ENCODE assay signal across 8 cellular contexts in genomic region chrX:24023972-24024664, GRCh38. TPM values are rescaled to one million over a fixed set of nuclear protein-coding genes. Genes with fewer than 3 reads are reported as not detected.
DNase-seq lines count a peak whose midpoint lies in the region; ATAC-seq and TF ChIP-seq lines count a peak whose summit lies in the region.

No MANE protein-coding gene starts in this region.

- H3K27me3 Mint-ChIP-seq in brain, result no peaks in the 10 kb centered on the region

- TF ChIP-seq EP300 in transverse colon (IDR thresholded peaks at IDR 0.05; ENCODE audit: low read depth), result no peak

- no peak for TF ChIP-seq POLR2A in transverse colon (IDR thresholded peaks at IDR 0.05)

- H3K4me1 ChIP-seq in liver (ENCODE audit: control insufficient read depth in 4 of 4, insufficient read depth in 4 of 4, low read length in 3 of 4), result no peaks in the 10 kb centered on the region
- peaks cover 0 to 4% (median 2%) of the 10 kb centered on the region in 4 donors for H3K4me1 ChIP-seq in transverse colon

- peak overlapping the region; percentile 50 to 85 (median 81) for H3K4me3 ChIP-seq in liver (ENCODE audit: low read depth in 1 of 3, low read length in 3 of 3)
- peak overlapping the region; percentile 60 to 95 (median 80) for H3K4me3 ChIP-seq in transverse colon

- ATAC-seq in left lobe of liver, result no peak

- 1% methylated on average over 19 of the region's 19 CpGs for WGBS in liver
- 2 to 45% methylated on average over 7 to 19 of the region's 19 CpGs for WGBS in transverse colon (ENCODE audit: low coverage in 1 of 2), 2 donors

- in situ Hi-C loops in transverse colon (cut with MboI; ENCODE audit: low pct_ligation_motif_present in 1 of 4, low pct_unique_long_range_greater_than_20kb in 1 of 4, low sequenced_read_pairs in 3 of 4), result loop anchor here in 1 of 4 donors (10.0 kb wide), 1 partner anchor 119 kb away; the partner anchor contains the start of genes APOO and CXorf58

- intact Hi-C loops in transverse colon (cut with DNase I; ENCODE audit: low total_unique reads), result no loop called here

- H3K36me3 Mint-ChIP-seq in brain, result peaks cover 37% of the 10 kb centered on the region

- peak overlapping the region; percentile 89 to 90 for H3K27ac ChIP-seq in liver (ENCODE audit: low read depth in 1 of 2, low read length in 2 of 2)
- peak overlapping the region; percentile 93 to 98 (median 97) for H3K27ac ChIP-seq in transverse colon

- TF ChIP-seq CTCF in brain (conservative IDR thresholded peaks at IDR 0.05), result no peak
- no peak for TF ChIP-seq CTCF in liver (IDR thresholded peaks at IDR 0.05; ENCODE audit: low read depth, low read length, missing input control)
- no peak for TF ChIP-seq CTCF in transverse colon (IDR thresholded peaks at IDR 0.05)

- TF ChIP-seq RAD21 in liver (IDR thresholded peaks at IDR 0.05), result no peak

- peak overlapping the region; percentile 50 to 72 for H3K9ac ChIP-seq in liver (ENCODE audit: low read depth in 1 of 2, low read length in 2 of 2)

- H3K4me1 Mint-ChIP-seq in brain, result peaks cover 55% of the 10 kb centered on the region

- peaks cover 0 to 2% (median 0%) of the 10 kb centered on the region in 4 donors for H3K36me3 ChIP-seq in liver (ENCODE audit: control insufficient read depth in 4 of 4, insufficient read depth in 3 of 4, low read depth in 1 of 4, low read length in 3 of 4)
- H3K36me3 ChIP-seq in transverse colon, result no peaks in the 10 kb centered on the region

- DNase-seq in NCI-H1417 (lab: John Stamatoyannopoulos, UW) (peak in 2 of 3 experiments; percentile 59 to 73), NCI-H1417 treated with DMSO at 0.1 percent for 48 hours (lab: John Stamatoyannopoulos, UW) (no peak), M059J (ENCODE audit: low read depth) (peak; percentile 25), transverse colon (no peak), left lobe of liver (ENCODE audit: low spot score) (no peak)
- DNase-seq in activated CD8-positive, alpha-beta memory T cell treated with anti-CD3 and anti-CD28 coated beads for 24 hours, result no peak

- H3K27ac Mint-ChIP-seq in brain, result peak overlapping the region; percentile 88 to 96 (median 94)

- peak overlapping the region; percentile 88 to 97 (median 94) for H3K4me3 Mint-ChIP-seq in brain

- H3K9me3 Mint-ChIP-seq in brain, result no peaks in the 10 kb centered on the region

- H3K27me3 ChIP-seq in liver (ENCODE audit: control insufficient read depth in 4 of 4, insufficient read depth in 4 of 4, low read length in 3 of 4) (no peaks in the 10 kb centered on the region), transverse colon (no peaks in the 10 kb centered on the region)

- H3K9me3 ChIP-seq in liver (ENCODE audit: control insufficient read depth in 4 of 4, low read length in 3 of 4) (no peaks in the 10 kb centered on the region), transverse colon (no peaks in the 10 kb centered on the region)

TF ChIP-seq in liver, 16 proteins besides CTCF, POLR2A, EP300 and RAD21:
- no peak for TF ChIP-seq YY1 (IDR thresholded peaks at IDR 0.05)
- TF ChIP-seq NR2F2 (IDR thresholded peaks at IDR 0.05), result no peak
- TF ChIP-seq HNF4G (IDR thresholded peaks at IDR 0.05), result no peak
- TF ChIP-seq EGR1 (IDR thresholded peaks at IDR 0.05; ENCODE audit: low read depth in 2 of 2), result no peak
- no peak for TF ChIP-seq ATF3 (IDR thresholded peaks at IDR 0.05)
- TF ChIP-seq SP1 (IDR thresholded peaks at IDR 0.05), result no peak
- no peak for TF ChIP-seq HNF4A (conservative IDR thresholded peaks at IDR 0.05)
- no peak for TF ChIP-seq REST (IDR thresholded peaks at IDR 0.05)
- TF ChIP-seq TAF1 (conservative IDR thresholded peaks at IDR 0.05), result no peak
- no peak for TF ChIP-seq ZBTB33 (IDR thresholded peaks at IDR 0.05)
- TF ChIP-seq FOXA2 (IDR thresholded peaks at IDR 0.05), result no peak
- TF ChIP-seq GABPA (IDR thresholded peaks at IDR 0.05 in 1 of 2, conservative IDR thresholded peaks at IDR 0.05 in 1 of 2), result no peak
- no peak for TF ChIP-seq MAX (IDR thresholded peaks at IDR 0.05)
- no peak for TF ChIP-seq JUND (IDR thresholded peaks at IDR 0.05)
TF ChIP-seq in liver: peak in this region for 0.

RNA-seq across cellular contexts. Expression of gene KLHL15, which starts 2.9 kb away (rescaled TPM):
- 7.2 and 11.3 TPM in 2 replicates for total RNA-seq in M059J (2014; rRNA removed; shearing (Covaris generic))
- polyA plus RNA-seq in brain (ENCODE audit: insufficient read depth, low read depth, low replicate concordance) (3.0 TPM), liver (1 to 10 TPM; 1.4 to 2.0 TPM)
- total RNA-seq in liver (10 to 100 TPM; 10.1 to 10.6 TPM), transverse colon (1 to 10 TPM in 3 of 4 donors, under 1 TPM in 1; 0.60 to 6.7 (median 5.3) TPM), left lobe of liver (5.7 TPM)

RNA-seq across cellular contexts. Expression of gene EIF2S3, which starts 30.6 kb away (rescaled TPM):
- total RNA-seq in M059J (2014; rRNA removed; shearing (Covaris generic)), result 208 and 274 TPM in 2 replicates
- 55.8 TPM for polyA plus RNA-seq in brain (ENCODE audit: insufficient read depth, low read depth, low replicate concordance)
- 10 to 100 TPM; 62.5 to 98.0 TPM for total RNA-seq in liver
- 10 to 100 TPM; 24.9 to 32.4 TPM for polyA plus RNA-seq in liver
- 100 to 1,000 TPM in 1 of 4 donors, 10 to 100 TPM in 3; 50.5 to 129 (median 80.5) TPM for total RNA-seq in transverse colon
- total RNA-seq in left lobe of liver, result 49.9 TPM

Comparison
In these comparisons a context has a peak if more than half of its experiments do, and no peak if none do; other contexts are left out.
1. DNase-seq: peak in NCI-H1417 (2 of 3) and M059J (single experiment); none in NCI-H1417 treated with DMSO at 0.1 percent for 48 hours (single experiment), transverse colon (single experiment), left lobe of liver (single experiment) and activated CD8-positive, alpha-beta memory T cell treated with anti-CD3 and anti-CD28 coated beads for 24 hours (single experiment).